ENCODE assay signal across 38 cellular contexts in the genomic region with DNA sequence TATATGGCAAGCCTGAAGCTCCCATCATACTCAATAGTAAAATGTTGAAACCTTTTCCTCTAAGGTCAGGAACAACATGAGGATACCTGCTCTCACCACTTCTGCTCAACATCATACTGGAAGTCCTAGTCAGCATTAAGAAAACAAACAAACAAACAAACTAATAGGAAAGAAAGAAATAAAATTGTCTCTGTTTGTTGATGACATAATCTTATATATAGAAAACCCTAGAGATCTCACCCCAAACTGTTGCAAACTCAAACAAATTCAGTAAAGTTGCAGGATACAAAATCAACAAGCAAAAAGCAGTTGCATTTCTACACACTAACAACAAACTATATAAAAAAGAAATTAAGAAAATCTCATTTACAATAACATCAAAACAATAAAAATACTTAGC. TPM values are rescaled to one million over a fixed set of nuclear protein-coding genes. Genes with fewer than 3 reads are reported as not detected.
"Had no signal": no experiment of that assay in that cellular context is flagged by ENCODE, and none has a peak within 500 bp of the region (broad histone marks: within the 10 kb centered on the region; RNA-seq: fewer than 3 reads in every experiment).

No MANE protein-coding gene starts in this region.

- H3K4me3 ChIP-seq: MG63 had no signal

- DNase-seq: Karpas-422, Kasumi-1, MG63, MM.1S, MV-4-11, NCI-H1048, NCI-H1092, NCI-H1092 treated with DMSO at 0.1 percent for 48 hours, NCI-H1105, NCI-H1105 treated with DMSO at 0.1 percent for 48 hours, NCI-H1417, NCI-H1417 treated with DMSO at 0.1 percent for 48 hours, NCI-H1436, NCI-H1436 treated with DMSO at 0.1 percent for 48 hours, NCI-H146, NCI-H1694, NCI-H1694 treated with DMSO at 0.1 percent for 48 hours, NCI-H187, NCI-H187 treated with DMSO at 0.1 percent for 48 hours, NCI-H1930, NCI-H2029, NCI-H2029 treated with DMSO at 0.1 percent for 48 hours, NCI-H2081, NCI-H2081 treated with DMSO at 0.1 percent for 48 hours, NCI-H2107, NCI-H2171, NCI-H2171 treated with DMSO at 0.1 percent for 48 hours, NCI-H2227 treated with DMSO at 0.1 percent for 48 hours, NCI-H226, NCI-H345, NCI-H446, NCI-H446 treated with DMSO at 0.1 percent for 48 hours, NCI-H510A, NCI-H510A treated with DMSO at 0.1 percent for 48 hours had no signal

- H3K9me3 ChIP-seq: MG63 had no signal

- H3K36me3 ChIP-seq: MG63 had no signal

RNA-seq across cellular contexts. Expression of a gene that starts 20.5 kb away (rescaled TPM):
- total RNA-seq: LHCN-M2, M059J, MCF 10A, NCI-H460 had no signal

RNA-seq across cellular contexts. Expression of a gene that starts 54.2 kb away (rescaled TPM):
- total RNA-seq: LHCN-M2, M059J, MCF 10A, NCI-H460 had no signal
